27 cellular contexts compared by ENCODE assay signal in genomic region chr4:11900277-11900676, GRCh38.
"Had no signal": no experiment of that assay in that cellular context is flagged by ENCODE, and none has a peak within 500 bp of the region (broad histone marks: within the 10 kb centered on the region; RNA-seq: fewer than 3 reads in every experiment).

No MANE protein-coding gene starts in this region.

- FAIRE-seq: keratinocyte, urothelium cell line had no signal

- H3K36me3 ChIP-seq: heart right ventricle, left lung, lower lobe of right lung, neural progenitor cell, neutrophil, right atrium auricular region, right lobe of liver, spleen, stomach, thyroid gland, upper lobe of right lung had no signal

- H3K27me3 ChIP-seq: heart right ventricle, left lung, neural progenitor cell, neutrophil, right atrium auricular region, right lobe of liver, spleen, stomach, testis, thyroid gland, upper lobe of right lung had no signal

- H3K4me3 ChIP-seq: heart right ventricle, left lung, lower lobe of right lung, neural progenitor cell, right atrium auricular region, right lobe of liver, spleen, stomach, testis, thyroid gland, upper lobe of right lung had no signal

- H3K9me3 ChIP-seq: lower lobe of right lung, neutrophil, right atrium auricular region, right lobe of liver, testis, thyroid gland, upper lobe of right lung had no signal

- ATAC-seq: heart right ventricle; left cardiac atrium; left lung; lower lobe of right lung; natural killer cell; right lobe of liver; stimulated activated effector memory CD8-positive, alpha-beta T cell treated with anti-CD3 and anti-CD28 coated beads, Interleukin-12 subunit alpha, Interleukin-12 subunit beta, amount 100 ng/mL, for 72 hours; upper lobe of right lung had no signal

- H3K4me1 ChIP-seq: left lung, neural progenitor cell, right lobe of liver, testis, thyroid gland had no signal

- H3K27ac ChIP-seq: heart right ventricle, left lung, lower lobe of right lung, neural progenitor cell, neutrophil, right atrium auricular region, right lobe of liver, spleen, stomach, testis, thyroid gland, upper lobe of right lung had no signal

- DNase-seq: heart right ventricle; hippocampal formation; kidney glomerular epithelial cell; left cardiac atrium; left lung; lower lobe of right lung; mammary epithelial cell; mesenchymal stem cell; naive B cell; natural killer cell; nephron progenitor cell; occipital lobe; right lobe of liver; spleen; stimulated activated CD4-positive, alpha-beta T cell treated with anti-CD3 and anti-CD28 coated beads, Interleukin-4, amount 100 ng/mL, for 24 hours; stimulated activated naive CD4-positive, alpha-beta T cell treated with Interleukin-2 at 50 U/mL for 16 hours; stomach; testis; thyroid gland; trophoblast cell; upper lobe of right lung had no signal

- H2AFZ ChIP-seq: neural progenitor cell had no signal

- H3K4me2 ChIP-seq: neural progenitor cell had no signal
